1 cellular context compared by ENCODE assay signal in the genomic region with DNA sequence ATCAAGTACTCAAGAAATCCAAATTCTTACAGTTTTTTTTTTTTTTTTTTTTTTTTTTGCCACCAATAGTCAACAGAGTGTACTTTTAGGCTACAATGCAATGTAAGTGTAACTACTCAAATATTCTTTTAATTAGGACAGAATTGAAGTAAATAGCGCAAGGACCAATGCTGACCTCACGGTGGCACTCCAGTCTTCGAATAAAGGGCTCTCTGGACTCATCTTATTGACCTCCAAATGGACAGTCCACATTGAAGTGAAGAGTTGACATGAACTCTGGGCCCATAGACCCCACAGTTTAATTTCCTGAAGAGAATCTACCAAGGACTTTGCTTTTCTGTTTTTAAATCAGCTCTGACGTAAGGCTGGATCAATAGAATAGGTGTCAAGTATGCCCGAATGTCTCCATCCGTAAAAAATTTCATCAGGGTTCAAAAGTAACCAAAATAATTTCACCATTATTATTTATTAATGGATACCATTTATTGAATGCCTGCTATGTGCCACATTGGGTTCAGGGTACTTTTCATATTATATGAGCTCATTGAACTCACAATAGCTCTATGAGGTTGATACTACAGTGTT.
TF ChIP-seq lines count a peak whose summit lies in the region.

No MANE protein-coding gene starts in this region.

TF ChIP-seq in K562, 482 proteins besides CTCF, POLR2A, EP300 and RAD21 (continued from another document):
- 0 out of 2 replicates have a peak, but pooled peaks have one; percentile 37 for TF ChIP-seq SMC3 (conservative IDR thresholded peaks at IDR 0.05; ENCODE audit: insufficient read depth, low read depth, low read length)
- no peak for TF ChIP-seq U2AF1 (optimal IDR thresholded peaks at IDR 0.05; ENCODE audit: low read depth, low read length)
- TF ChIP-seq FOXA1 (IDR thresholded peaks at IDR 0.05; ENCODE audit: borderline replicate concordance): no peak
- TF ChIP-seq HDAC6 (IDR thresholded peaks at IDR 0.05; ENCODE audit: low read depth, low read length): no peak
TF ChIP-seq in K562: peak in this region for 1.
